13 cellular contexts compared by ENCODE assay signal in the genomic region with DNA sequence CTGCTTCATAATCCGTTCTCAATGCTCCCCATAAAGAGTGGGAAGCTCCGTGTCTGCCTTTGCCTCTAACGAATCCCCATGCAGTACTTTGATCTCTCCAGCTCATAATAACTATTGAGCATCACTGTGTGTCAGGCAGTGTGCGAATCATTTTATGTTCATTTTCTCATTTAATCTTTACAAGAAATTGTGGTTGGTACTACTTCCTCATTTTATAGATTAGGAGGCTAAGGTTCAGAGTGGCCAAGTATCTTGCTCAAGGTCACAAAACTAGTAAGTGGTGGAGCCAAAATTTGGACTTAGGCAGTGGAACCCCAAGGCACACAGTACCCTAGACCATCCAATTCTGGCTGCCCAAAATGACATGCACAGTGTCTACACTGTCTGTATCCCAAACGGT. TPM values are rescaled to one million over a fixed set of nuclear protein-coding genes. Genes with fewer than 3 reads are reported as not detected.
"Had no signal": no experiment of that assay in that cellular context is flagged by ENCODE, and none has a peak within 500 bp of the region (broad histone marks: within the 10 kb centered on the region; RNA-seq: fewer than 3 reads in every experiment).

No MANE protein-coding gene starts in this region.

- H3K4me1 ChIP-seq: upper lobe of left lung had no signal

- DNase-seq: activated CD4-positive, alpha-beta T cell treated with anti-CD3 and anti-CD28 coated beads for 1 hour; activated CD4-positive, alpha-beta T cell treated with anti-CD3 and anti-CD28 coated beads, Interleukin-2, amount 50 U/mL, for 48 hours; activated gamma-delta T cell; activated T-cell treated with anti-CD3 and anti-CD28 coated beads, Interleukin-2, amount 50 U/mL, for 4 hours; cerebellar nuclear complex; effector memory CD8-positive, alpha-beta T cell; erythroblast; left ventricle myocardium inferior; mesenchymal stem cell; stimulated activated CD4-positive, alpha-beta T cell treated with anti-CD3 and anti-CD28 coated beads, Interleukin-2, amount 100 ng/mL, for 48 hours; upper lobe of left lung had no signal

- ATAC-seq: activated T-cell treated with anti-CD3 and anti-CD28 coated beads, Interleukin-2, amount 50 U/mL, for 4 hours; effector memory CD8-positive, alpha-beta T cell had no signal

- H3K27ac ChIP-seq: left ventricle myocardium inferior, upper lobe of left lung had no signal

- FAIRE-seq: keratinocyte had no signal

- H3K36me3 ChIP-seq: left ventricle myocardium inferior, upper lobe of left lung had no signal

- H3K4me3 ChIP-seq: left ventricle myocardium inferior, upper lobe of left lung had no signal

- H3K27me3 ChIP-seq: upper lobe of left lung had no signal

- H3K9me3 ChIP-seq: left ventricle myocardium inferior, upper lobe of left lung had no signal

RNA-seq across cellular contexts. Expression of gene ABCC12, which starts 44.8 kb away (rescaled TPM):
- total RNA-seq: activated T-cell treated with anti-CD3 and anti-CD28 coated beads, Interleukin-2, amount 50 U/mL, for 4 hours; left ventricle myocardium inferior; osteoblast had no signal
- polyA plus RNA-seq: keratinocyte had no signal
